19 cellular contexts compared by ENCODE assay signal in the genomic region with DNA sequence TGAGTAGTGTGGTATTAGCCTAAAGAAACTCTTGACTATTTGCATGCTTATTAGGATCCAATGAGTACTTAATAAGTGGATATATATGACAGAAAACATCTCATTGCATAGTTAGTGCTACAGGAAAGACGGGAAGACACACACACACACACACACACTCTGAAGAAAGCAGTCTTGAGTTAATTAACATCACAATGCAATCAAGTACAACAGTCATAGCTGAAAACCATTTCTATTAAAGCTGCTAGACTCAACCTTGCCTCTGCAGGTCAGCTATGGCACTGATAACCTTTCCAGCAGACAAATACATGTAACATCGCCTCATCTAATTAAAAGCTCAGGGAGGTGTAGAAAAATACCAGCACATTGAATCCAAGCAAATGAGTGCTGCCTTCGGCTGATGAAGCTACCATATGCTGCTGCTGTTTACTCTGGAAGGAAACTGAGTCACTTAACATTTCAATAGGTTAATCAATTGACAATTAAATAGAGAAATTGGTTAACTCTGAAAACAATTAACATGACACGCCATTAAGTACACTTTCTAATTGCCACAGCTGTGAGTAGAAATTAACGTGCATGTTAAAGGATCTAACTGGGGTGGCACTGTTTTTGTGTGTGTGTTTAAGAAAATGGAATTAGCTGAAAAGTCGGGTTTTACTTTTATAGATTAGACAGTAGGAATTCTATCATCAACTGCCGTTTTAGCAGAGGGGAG.
"Had no signal": no experiment of that assay in that cellular context is flagged by ENCODE, and none has a peak within 500 bp of the region (broad histone marks: within the 10 kb centered on the region; RNA-seq: fewer than 3 reads in every experiment).

No MANE protein-coding gene starts in this region.

- H3K9me3 ChIP-seq: esophagus muscularis mucosa, gastrocnemius medialis, mucosa of descending colon, right atrium auricular region, sigmoid colon, stomach, thoracic aorta, transverse colon had no signal

- FAIRE-seq: endometrium had no signal

- H3K4me1 ChIP-seq: esophagus muscularis mucosa, gastrocnemius medialis, right atrium auricular region, sigmoid colon, stomach, transverse colon had no signal

- H3K4me3 ChIP-seq: esophagus muscularis mucosa, gastrocnemius medialis, mucosa of descending colon, right atrium auricular region, sigmoid colon, skin epidermis, stomach, thoracic aorta, transverse colon had no signal

- ATAC-seq: gastrocnemius medialis; left colon; mucosa of descending colon; naive thymus-derived CD8-positive, alpha-beta T cell; stimulated activated naive B cell treated with anti-CD40 and anti-IgM and Interleukin-4, amounts not matched to agents 10 μg/mL and 1 μg/mL and 100 μg/mL, for 72 hours had no signal

- H3K27me3 ChIP-seq: esophagus muscularis mucosa, gastrocnemius medialis, right atrium auricular region, sigmoid colon, transverse colon had no signal

- DNase-seq: effector memory CD4-positive, alpha-beta T cell; gastrocnemius medialis; left colon; mammary epithelial cell; mucosa of descending colon; naive thymus-derived CD8-positive, alpha-beta T cell; posterior cingulate gyrus; sigmoid colon; stimulated activated CD4-positive, alpha-beta T cell treated with anti-CD3 and anti-CD28 coated beads, Interleukin-2, amount 100 ng/mL, for 24 hours; stimulated activated CD4-positive, alpha-beta T cell treated with anti-CD3 and anti-CD28 coated beads, Interleukin-4, amount 100 ng/mL, for 4 hours; stimulated activated naive B cell treated with anti-CD40 and anti-IgM and Interleukin-4, amounts not matched to agents 10 μg/mL and 1 μg/mL and 100 μg/mL, for 72 hours; stomach; substantia nigra; transverse colon had no signal

- H3K27ac ChIP-seq: esophagus muscularis mucosa, gastrocnemius medialis, right atrium auricular region, sigmoid colon, skin epidermis, stomach, thoracic aorta, transverse colon had no signal

- H3K36me3 ChIP-seq: esophagus muscularis mucosa, gastrocnemius medialis, right atrium auricular region, sigmoid colon, stomach, thoracic aorta, transverse colon had no signal
